ENCODE assay signal across 8 cellular contexts in the genomic region with DNA sequence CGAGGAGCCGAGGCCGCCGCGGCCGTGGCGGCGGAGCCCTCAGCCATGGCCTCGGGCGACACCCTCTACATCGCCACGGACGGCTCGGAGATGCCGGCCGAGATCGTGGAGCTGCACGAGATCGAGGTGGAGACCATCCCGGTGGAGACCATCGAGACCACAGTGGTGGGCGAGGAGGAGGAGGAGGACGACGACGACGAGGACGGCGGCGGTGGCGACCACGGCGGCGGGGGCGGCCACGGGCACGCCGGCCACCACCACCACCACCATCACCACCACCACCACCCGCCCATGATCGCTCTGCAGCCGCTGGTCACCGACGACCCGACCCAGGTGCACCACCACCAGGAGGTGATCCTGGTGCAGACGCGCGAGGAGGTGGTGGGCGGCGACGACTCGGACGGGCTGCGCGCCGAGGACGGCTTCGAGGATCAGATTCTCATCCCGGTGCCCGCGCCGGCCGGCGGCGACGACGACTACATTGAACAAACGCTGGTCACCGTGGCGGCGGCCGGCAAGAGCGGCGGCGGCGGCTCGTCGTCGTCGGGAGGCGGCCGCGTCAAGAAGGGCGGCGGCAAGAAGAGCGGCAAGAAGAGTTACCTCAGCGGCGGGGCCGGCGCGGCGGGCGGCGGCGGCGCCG. TPM values are rescaled to one million over a fixed set of nuclear protein-coding genes. Genes with fewer than 3 reads are reported as not detected.
A peak's percentile ranks its signal among the peaks of the same experiment; 100 is the strongest.
DNase-seq lines count a peak whose midpoint lies in the region; ATAC-seq and TF ChIP-seq lines count a peak whose summit lies in the region.

No MANE protein-coding gene starts in this region.

- peak overlapping the region; percentile 98 for H3K27ac ChIP-seq in 22Rv1
- peak overlapping the region; percentile 96 to 100 (median 100) for H3K27ac ChIP-seq in esophagus squamous epithelium

- peaks cover 25 to 71% (median 51%) of the 10 kb centered on the region in 3 donors for H3K4me1 ChIP-seq in esophagus squamous epithelium

- no peak for TF ChIP-seq CTCF in 22Rv1 (IDR thresholded peaks at IDR 0.05)
- no peak for TF ChIP-seq CTCF in esophagus squamous epithelium (IDR thresholded peaks at IDR 0.05)
- TF ChIP-seq CTCF in omental fat pad (IDR thresholded peaks at IDR 0.05): no peak

- peaks cover 57% of the 10 kb centered on the region for H3K4me1 Mint-ChIP-seq in activated CD4-positive, alpha-beta memory T cell treated with anti-CD3 and anti-CD28 coated beads for 36 hours (ENCODE audit: low read depth)

- H3K36me3 ChIP-seq in esophagus squamous epithelium: no peaks in the 10 kb centered on the region

- no peaks in the 10 kb centered on the region for H3K9me3 ChIP-seq in esophagus squamous epithelium

- H3K4me3 Mint-ChIP-seq in activated CD4-positive, alpha-beta memory T cell treated with anti-CD3 and anti-CD28 coated beads for 36 hours: peak overlapping the region; percentile 79

- DNase-seq in activated CD4-positive, alpha-beta memory T cell treated with anti-CD3 and anti-CD28 coated beads for 36 hours: peak; percentile 51
- DNase-seq in esophagus squamous epithelium (lab: John Stamatoyannopoulos, UW) (no peak), omental fat pad (ENCODE audit: low spot score) (no peak), COLO829 (ENCODE audit: low spot score) (no peak), germinal center (ENCODE audit: low spot score) (no peak), superior temporal gyrus (ENCODE audit: extremely low spot score) (no peak)

- H3K27me3 ChIP-seq in esophagus squamous epithelium: no peaks in the 10 kb centered on the region

- peaks cover 2% of the 10 kb centered on the region for H3K27me3 Mint-ChIP-seq in activated CD4-positive, alpha-beta memory T cell treated with anti-CD3 and anti-CD28 coated beads for 36 hours

- peak overlapping the region; percentile 84 for H3K27ac Mint-ChIP-seq in activated CD4-positive, alpha-beta memory T cell treated with anti-CD3 and anti-CD28 coated beads for 36 hours

- CTCF ChIA-PET in activated CD4-positive, alpha-beta memory T cell treated with anti-CD3 and anti-CD28 coated beads for 36 hours (lab: Charles Lee): interaction anchor here (0.5 to 2.9 kb wide), 5 partner anchors 14 to 267 kb away, joined by 3 to 22 read pairs (median 10); no protein-coding TSS in a partner anchor

- no peaks in the 10 kb centered on the region for H3K9me3 Mint-ChIP-seq in activated CD4-positive, alpha-beta memory T cell treated with anti-CD3 and anti-CD28 coated beads for 36 hours

- intact Hi-C loops in activated CD4-positive, alpha-beta memory T cell treated with anti-CD3 and anti-CD28 coated beads for 36 hours (cut with micrococcal nuclease): loop anchor here (2.0 to 5.0 kb wide), 3 partner anchors 47 to 1523 kb away; a partner anchor contains a TSS
- intact Hi-C loops in esophagus squamous epithelium (cut with DNase I): no loop called here

- WGBS in esophagus squamous epithelium, 2 donors: 0 to 1% methylated on average over 14 to 19 of the region's 95 CpGs

- H3K36me3 Mint-ChIP-seq in activated CD4-positive, alpha-beta memory T cell treated with anti-CD3 and anti-CD28 coated beads for 36 hours: peaks cover 36% of the 10 kb centered on the region

- ATAC-seq in HG02642 (IDR thresholded peaks at IDR 0.05; ENCODE audit: poor library complexity, unreplicated experiment): peak; percentile 1
- peak; percentile 0 for ATAC-seq in omental fat pad (ENCODE audit: low FRiP score)

- POLR2A ChIA-PET in activated CD4-positive, alpha-beta memory T cell treated with anti-CD3 and anti-CD28 coated beads for 36 hours (lab: Charles Lee): no interaction called here

- H3K4me3 ChIP-seq in esophagus squamous epithelium: peak overlapping the region; percentile 89 to 100 (median 98)

- no peak for TF ChIP-seq POLR2A in esophagus squamous epithelium (IDR thresholded peaks at IDR 0.05)

RNA-seq across cellular contexts. Expression of a gene that starts 0.4 kb away (rescaled TPM):
- 10 to 100 TPM; 88.6 to 98.2 TPM for total RNA-seq in activated CD4-positive, alpha-beta memory T cell treated with anti-CD3 and anti-CD28 coated beads for 36 hours
- total RNA-seq in esophagus squamous epithelium: 10 to 100 TPM; 30.6 to 46.5 (median 33.5) TPM
- total RNA-seq in omental fat pad: 10 to 100 TPM; 45.1 to 55.5 (median 48.6) TPM
